7 cellular contexts compared by ENCODE assay signal in genomic region chr10:130109796-130110235, GRCh38. TPM values are rescaled to one million over a fixed set of nuclear protein-coding genes. Genes with fewer than 3 reads are reported as not detected.
DNase-seq lines count a peak whose midpoint lies in the region; ATAC-seq and TF ChIP-seq lines count a peak whose summit lies in the region.

No MANE protein-coding gene starts in this region.

- H3K4me1 ChIP-seq in body of pancreas (peaks cover 29% of the 10 kb centered on the region), iPS DF 6.9 (ENCODE audit: control insufficient read depth, insufficient read depth, low read length) (peaks cover 1% of the 10 kb centered on the region; the same call in 1 of the 2 replicates), sigmoid colon (peaks cover 0 to 28% (median 24%) of the 10 kb centered on the region in 4 donors)

- peak; percentile 38 for ATAC-seq in body of pancreas

- TF ChIP-seq CTCF in GM13976 (IDR thresholded peaks at IDR 0.05; ENCODE audit: borderline replicate concordance, control extremely low read depth, extremely low read depth, insufficient read depth, missing control alignments) (peak; percentile 78), body of pancreas (IDR thresholded peaks at IDR 0.05) (peak; percentile 63 to 91 (median 79)), sigmoid colon (IDR thresholded peaks at IDR 0.05) (peak; percentile 54 to 92 (median 80))

- H3K36me3 ChIP-seq in body of pancreas (replicated peaks in 1 of 2; ENCODE audit: insufficient read depth in 1 of 2, low read depth in 2 of 2): no peaks in the 10 kb centered on the region
- no peaks in the 10 kb centered on the region for H3K36me3 ChIP-seq in iPS DF 6.9 (ENCODE audit: control insufficient read depth, insufficient read depth, low read length)
- H3K36me3 ChIP-seq in sigmoid colon: no peaks in the 10 kb centered on the region

- no peak for TF ChIP-seq EP300 in sigmoid colon (IDR thresholded peaks at IDR 0.05)

- no peak for TF ChIP-seq POLR2A in body of pancreas (IDR thresholded peaks at IDR 0.05)
- no peak for TF ChIP-seq POLR2A in sigmoid colon (IDR thresholded peaks at IDR 0.05)

- peak; percentile 56 for DNase-seq in GM13976 (ENCODE audit: low spot score)
- DNase-seq in NCI-H146 (lab: John Stamatoyannopoulos, UW): peak; percentile 73
- peak; percentile 47 for DNase-seq in T-helper 22 cell (ENCODE audit: low read depth)
- peak; percentile 85 to 88 (median 86) for DNase-seq in body of pancreas
- DNase-seq in iPS DF 6.9 (ENCODE audit: low read depth, low spot score): peak; percentile 63
- peak; percentile 85 for DNase-seq in sigmoid colon
- DNase-seq in 8988T: no peak

- 3% methylated on average over 8 of the region's 8 CpGs for WGBS in body of pancreas, 2 donors
- WGBS in iPS DF 6.9 (ENCODE audit: insufficient coverage, insufficient read length): no CpG with 5 or more reads among the region's 8 CpGs
- 1 to 2% methylated on average over 8 of the region's 8 CpGs for WGBS in sigmoid colon, 2 donors

- H3K4me3 ChIP-seq in body of pancreas (peak overlapping the region; percentile 46 to 47), iPS DF 6.9 (ENCODE audit: low read length) (peak overlapping the region; percentile 72; the same call in 1 of the 2 replicates), sigmoid colon (peak overlapping the region; percentile 68 to 84 (median 76))

- in situ Hi-C loops in GM13976 (cut with MboI; ENCODE audit: low sequenced_read_pairs, unreplicated experiment): no loop called here

- H3K27me3 ChIP-seq in body of pancreas (no peaks in the 10 kb centered on the region), iPS DF 6.9 (ENCODE audit: control insufficient read depth, insufficient read depth, low read length) (no peaks in the 10 kb centered on the region), sigmoid colon (no peaks in the 10 kb centered on the region)

- H3K9me3 ChIP-seq in body of pancreas (no peaks in the 10 kb centered on the region), iPS DF 6.9 (ENCODE audit: control insufficient read depth, insufficient read depth, low read length) (no peaks in the 10 kb centered on the region), sigmoid colon (no peaks in the 10 kb centered on the region)

- peak overlapping the region; percentile 80 to 94 (median 92) for H3K27ac ChIP-seq in body of pancreas
- no peak overlapping the region for H3K27ac ChIP-seq in iPS DF 6.9 (ENCODE audit: low read length)
- H3K27ac ChIP-seq in sigmoid colon: peak overlapping the region; percentile 88 to 99 (median 96)

- intact Hi-C loops in body of pancreas (cut with DNase I): no loop called here
- intact Hi-C loops in sigmoid colon (cut with DNase I): loop anchor here (1.0 to 5.0 kb wide), 3 partner anchors 26 to 643 kb away; partner anchors contain the start of genes EBF3, GLRX3 and MGMT

RNA-seq across cellular contexts. Expression of gene C10orf143, which starts 0.8 kb away (rescaled TPM):
- total RNA-seq in body of pancreas (1 to 10 TPM; 1.3 to 3.3 TPM), sigmoid colon (1 to 10 TPM; 1.4 to 8.7 (median 4.7) TPM)
- 1 to 10 TPM; 4.2 to 9.6 (median 7.4) TPM for polyA plus RNA-seq in sigmoid colon

RNA-seq across cellular contexts. Expression of gene GLRX3, which starts 26.4 kb away (rescaled TPM):
- total RNA-seq in body of pancreas: 10 to 100 TPM; 13.2 to 24.4 TPM
- 10 to 100 TPM; 40.5 to 53.5 (median 46.9) TPM for total RNA-seq in sigmoid colon
- polyA plus RNA-seq in sigmoid colon: 10 to 100 TPM; 55.1 to 93.1 (median 67.5) TPM
